In genomic region chr6:12516070-12516469, GRCh38 we compare ENCODE assay signal across 13 cellular contexts.
DNase-seq lines count a peak whose midpoint lies in the region; ATAC-seq, FAIRE-seq and TF ChIP-seq lines count a peak whose summit lies in the region.
"Had no signal": no experiment of that assay in that cellular context is flagged by ENCODE, and none has a peak within 500 bp of the region (broad histone marks: within the 10 kb centered on the region; RNA-seq: fewer than 3 reads in every experiment).

No MANE protein-coding gene starts in this region.

- H3K79me2 ChIP-seq in endothelial cell of umbilical vein (ENCODE audit: control insufficient read depth, insufficient read depth, low read length) (no peaks in the 10 kb centered on the region), mammary epithelial cell (ENCODE audit: insufficient read depth, low read length) (no peaks in the 10 kb centered on the region)

- no peaks in the 10 kb centered on the region for H3K9me3 Mint-ChIP-seq in activated T-cell treated with anti-CD3 and anti-CD28 coated beads, Interleukin-2, amount 50 U/mL, for 24 hours

- CTCF ChIA-PET in endothelial cell of umbilical vein (lab: Charles Lee) = interaction anchor here (0.8 kb wide), 1 partner anchor 34 kb away, joined by 3 read pairs; no protein-coding TSS in a partner anchor
- CTCF ChIA-PET in mammary epithelial cell (lab: Charles Lee; ENCODE audit: low non-redundant PET) = no interaction called here

- no peak for TF ChIP-seq CTCF in endothelial cell of umbilical vein (IDR thresholded peaks at IDR 0.05; ENCODE audit: extremely low read depth in 1 of 2, insufficient read depth in 1 of 2, low read depth in 1 of 2, low read length in 2 of 2)
- no peak for TF ChIP-seq CTCF in mammary epithelial cell (conservative IDR thresholded peaks at IDR 0.05 in 1 of 2, IDR thresholded peaks at IDR 0.05 in 1 of 2; ENCODE audit: extremely low read depth in 1 of 2, insufficient read depth in 1 of 2, low read depth in 1 of 2, low read length in 2 of 2)

- in situ Hi-C loops in mammary epithelial cell (cut with MboI; ENCODE audit: low sequenced_read_pairs in 2 of 2) = no loop called here

- FAIRE-seq in endothelial cell of umbilical vein (lab: Jason Lieb, UNC) = no peak

- H4K20me1 ChIP-seq in endothelial cell of umbilical vein (replicated peaks; ENCODE audit: control insufficient read depth, extremely low read depth, insufficient read depth, low read length) = no peaks in the 10 kb centered on the region
- no peaks in the 10 kb centered on the region for H4K20me1 ChIP-seq in mammary epithelial cell (ENCODE audit: insufficient read depth, low read length)

- H3K36me3 ChIP-seq in endothelial cell of umbilical vein (ENCODE audit: control insufficient read depth in 2 of 2, extremely low read depth in 1 of 2, insufficient read depth in 2 of 2, low read length in 2 of 2) (no peaks in the 10 kb centered on the region), mammary epithelial cell (ENCODE audit: insufficient read depth, low read length) (no peaks in the 10 kb centered on the region)

- no peaks in the 10 kb centered on the region for H3K9me1 ChIP-seq in endothelial cell of umbilical vein (replicated peaks; ENCODE audit: control insufficient read depth, extremely low read depth, insufficient read depth, low read length)

- DNase-seq in endothelial cell of umbilical vein (ENCODE audit: low read depth, low spot score) (no peak), renal cortical epithelial cell (ENCODE audit: low read depth) (peak; percentile 14), ecto neural progenitor cell (ENCODE audit: low spot score) (no peak), mammary epithelial cell (no peak)
- DNase-seq in activated T-cell treated with anti-CD3 and anti-CD28 coated beads, Interleukin-2, amount 50 U/mL, for 48 hours = no peak
- no peak for DNase-seq in activated T-cell treated with anti-CD3 and anti-CD28 coated beads, Interleukin-2, amount 50 U/mL, for 24 hours
- DNase-seq: COR-L47, natural killer cell, NCI-H510A had no signal

- TF ChIP-seq POLR2A in endothelial cell of umbilical vein (IDR thresholded peaks at IDR 0.05; ENCODE audit: low read depth, low read length) = no peak

- no peak overlapping the region for H3K27ac Mint-ChIP-seq in activated T-cell treated with anti-CD3 and anti-CD28 coated beads, Interleukin-2, amount 50 U/mL, for 24 hours
- H3K27ac Mint-ChIP-seq: brain, natural killer cell had no signal

- POLR2A ChIA-PET in endothelial cell of umbilical vein (lab: Charles Lee) = no interaction called here

- H3K9ac ChIP-seq in endothelial cell of umbilical vein (replicated peaks; ENCODE audit: extremely low read depth, insufficient read depth, low read length) = no peak overlapping the region
- H3K9ac ChIP-seq in mammary epithelial cell (ENCODE audit: insufficient read depth, low read length) = no peak overlapping the region

- no peaks in the 10 kb centered on the region for H3K4me1 Mint-ChIP-seq in activated T-cell treated with anti-CD3 and anti-CD28 coated beads, Interleukin-2, amount 50 U/mL, for 24 hours (ENCODE audit: low read depth)
- H3K4me1 Mint-ChIP-seq: brain had no signal

- H3K36me3 Mint-ChIP-seq in activated T-cell treated with anti-CD3 and anti-CD28 coated beads, Interleukin-2, amount 50 U/mL, for 24 hours (ENCODE audit: low read depth) = no peaks in the 10 kb centered on the region
- H3K36me3 Mint-ChIP-seq: brain, natural killer cell had no signal

- H3K9me3 ChIP-seq in endothelial cell of umbilical vein (replicated peaks; ENCODE audit: control insufficient read depth, insufficient read depth, low read length) (no peaks in the 10 kb centered on the region), mammary epithelial cell (replicated peaks; ENCODE audit: insufficient read depth, low read length) (no peaks in the 10 kb centered on the region)

- dilution Hi-C loops in endothelial cell of umbilical vein (cut with MboI; ENCODE audit: extremely low pct_ligation_motif_present, low sequenced_read_pairs) (no loop called here), mammary epithelial cell (cut with HindIII; ENCODE audit: low sequenced_read_pairs) (no loop called here)

- H3K27me3 Mint-ChIP-seq in activated T-cell treated with anti-CD3 and anti-CD28 coated beads, Interleukin-2, amount 50 U/mL, for 24 hours = peaks cover 7% of the 10 kb centered on the region

- no peaks in the 10 kb centered on the region for H3K27me3 ChIP-seq in endothelial cell of umbilical vein (ENCODE audit: control insufficient read depth in 2 of 2, insufficient read depth in 2 of 2, low read length in 2 of 2)
- no peaks in the 10 kb centered on the region for H3K27me3 ChIP-seq in mammary epithelial cell (ENCODE audit: insufficient read depth, low read length)

- H2AFZ ChIP-seq in endothelial cell of umbilical vein (ENCODE audit: low read depth, low read length) = peak overlapping the region; percentile 17
- no peak overlapping the region for H2AFZ ChIP-seq in mammary epithelial cell (ENCODE audit: low read depth, low read length)

- H3K4me3 ChIP-seq in endothelial cell of umbilical vein (replicated peaks in 1 of 3; ENCODE audit: insufficient read depth in 1 of 3, low read depth in 1 of 3, low read length in 3 of 3) = no peak overlapping the region
- H3K4me3 ChIP-seq in mammary epithelial cell (replicated peaks in 1 of 3; ENCODE audit: insufficient read depth in 1 of 3, low read depth in 2 of 3, low read length in 3 of 3) = no peak overlapping the region

- no peaks in the 10 kb centered on the region for H3K4me1 ChIP-seq in endothelial cell of umbilical vein (ENCODE audit: control insufficient read depth, extremely low read depth, insufficient read depth, low read length)
- no peaks in the 10 kb centered on the region for H3K4me1 ChIP-seq in mammary epithelial cell (ENCODE audit: insufficient read depth, low read length)

- H3K4me2 ChIP-seq in endothelial cell of umbilical vein (ENCODE audit: insufficient read depth, low read length) (no peak overlapping the region), mammary epithelial cell (ENCODE audit: insufficient read depth, low read depth, low read length) (no peak overlapping the region)

- H3K27ac ChIP-seq in endothelial cell of umbilical vein (ENCODE audit: insufficient read depth, low read depth, low read length) (no peak overlapping the region), mammary epithelial cell (ENCODE audit: insufficient read depth, low read depth, low read length) (no peak overlapping the region)
- H3K27ac ChIP-seq: VCaP had no signal

- BruUV-seq in endothelial cell of umbilical vein (replicated peaks; lab: Mats Ljungman, UMichigan) (no TSS peak), mammary epithelial cell (replicated peaks; lab: Mats Ljungman, UMichigan) (no TSS peak)

- intact Hi-C loops in endothelial cell of umbilical vein (cut with micrococcal nuclease) = no loop called here
- intact Hi-C loops in mammary epithelial cell (cut with micrococcal nuclease) = no loop called here

- H3K4me3 Mint-ChIP-seq in activated T-cell treated with anti-CD3 and anti-CD28 coated beads, Interleukin-2, amount 50 U/mL, for 24 hours = no peak overlapping the region
- H3K4me3 Mint-ChIP-seq: brain, natural killer cell had no signal

- WGBS in mammary epithelial cell (ENCODE audit: low coverage, missing lambda C conversion rate) = 100% methylated on average over 1 of the region's 1 CpG

- peak; percentile 51 for ATAC-seq in GM18868 (IDR thresholded peaks at IDR 0.05; ENCODE audit: unreplicated experiment)
- peak; percentile 69 for ATAC-seq in HG03432 (IDR thresholded peaks at IDR 0.05; ENCODE audit: unreplicated experiment)
- ATAC-seq: natural killer cell had no signal

TF ChIP-seq in endothelial cell of umbilical vein, 7 proteins besides CTCF, POLR2A, EP300 and RAD21:
- TF ChIP-seq FOS (IDR thresholded peaks at IDR 0.05; ENCODE audit: borderline replicate concordance, insufficient read depth, low read length) = no peak
- no peak for TF ChIP-seq EZH2 (IDR thresholded peaks at IDR 0.05; ENCODE audit: borderline replicate concordance, low read depth, low read length, severe bottlenecking)
- no peak for TF ChIP-seq JUN (IDR thresholded peaks at IDR 0.05; ENCODE audit: borderline replicate concordance, insufficient read depth, insufficient read length, low read depth)
- TF ChIP-seq, protein P1, sequence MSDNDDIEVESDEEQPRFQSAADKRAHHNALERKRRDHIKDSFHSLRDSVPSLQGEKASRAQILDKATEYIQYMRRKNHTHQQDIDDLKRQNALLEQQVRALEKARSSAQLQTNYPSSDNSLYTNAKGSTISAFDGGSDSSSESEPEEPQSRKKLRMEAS (IDR thresholded peaks at IDR 0.05; ENCODE audit: insufficient read depth, insufficient read length) = no peak
- TF ChIP-seq GATA2 (IDR thresholded peaks at IDR 0.05; ENCODE audit: insufficient read depth, insufficient read length, low read depth, low read length) = no peak
- TF ChIP-seq POLR2AphosphoS5 (IDR thresholded peaks at IDR 0.05; ENCODE audit: insufficient read depth, low read depth, low read length) = no peak
- no peak for TF ChIP-seq MYC (IDR thresholded peaks at IDR 0.05; ENCODE audit: low read depth, low read length)
